ENCODE assay signal across 8 cellular contexts in the genomic region with DNA sequence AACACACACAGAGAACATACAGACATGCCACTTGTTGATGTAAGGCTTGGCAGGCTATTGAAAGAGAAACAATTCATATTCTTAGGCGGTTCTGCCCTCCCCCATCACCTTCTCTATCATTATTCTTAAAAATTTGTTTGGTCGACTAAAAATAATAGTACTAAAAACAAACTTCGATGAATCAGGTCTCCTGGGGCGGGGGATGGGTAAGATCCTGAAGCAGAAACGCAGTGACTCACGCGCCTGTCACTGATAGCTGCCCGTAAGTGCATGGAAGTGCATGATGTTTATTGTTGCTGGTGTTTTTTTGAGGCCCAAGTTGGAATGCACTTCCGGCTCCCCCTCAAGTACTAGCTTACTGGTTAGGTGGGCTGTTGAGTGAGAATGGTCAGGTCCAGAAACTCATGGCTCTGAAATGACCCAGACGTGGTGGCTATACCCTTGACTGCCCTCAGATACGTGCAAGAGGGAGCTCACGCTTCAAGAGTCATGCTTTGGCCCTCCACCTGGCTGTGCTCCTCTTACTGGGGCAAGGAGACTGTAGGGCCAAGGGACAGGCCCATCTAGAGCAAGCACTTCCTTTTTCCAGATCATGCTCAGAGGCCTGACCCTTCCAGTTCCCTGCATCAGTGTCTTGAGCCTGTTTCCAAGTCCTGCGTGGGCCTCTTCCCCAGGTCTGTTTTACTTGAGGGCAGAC. TPM values are rescaled to one million over a fixed set of nuclear protein-coding genes. Genes with fewer than 3 reads are reported as not detected.
DNase-seq lines count a peak whose midpoint lies in the region; ATAC-seq and TF ChIP-seq lines count a peak whose summit lies in the region.

No MANE protein-coding gene starts in this region.

- peaks cover 10% of the 10 kb centered on the region for H3K36me3 Mint-ChIP-seq in activated CD4-positive, alpha-beta memory T cell treated with anti-CD3 and anti-CD28 coated beads for 36 hours

- peak overlapping the region; percentile 25 for H3K27ac ChIP-seq in lower lobe of right lung
- no peak overlapping the region for H3K27ac ChIP-seq in WERI-Rb-1

- H3K36me3 ChIP-seq in GM06990 (ENCODE audit: control insufficient read depth, insufficient read depth, low read length): no peaks in the 10 kb centered on the region
- H3K36me3 ChIP-seq in lower lobe of right lung: peaks cover under 1% of the 10 kb centered on the region
- H3K36me3 ChIP-seq in WERI-Rb-1: no peaks in the 10 kb centered on the region; the same call in 1 of the 2 replicates

- H3K9me3 ChIP-seq in lower lobe of right lung (no peaks in the 10 kb centered on the region), WERI-Rb-1 (ENCODE audit: severe bottlenecking) (no peaks in the 10 kb centered on the region)

- peak overlapping the region; percentile 89 for H3K27ac Mint-ChIP-seq in activated CD4-positive, alpha-beta memory T cell treated with anti-CD3 and anti-CD28 coated beads for 36 hours

- H3K4me3 Mint-ChIP-seq in activated CD4-positive, alpha-beta memory T cell treated with anti-CD3 and anti-CD28 coated beads for 36 hours: peak overlapping the region; percentile 11

- DNase-seq in GM06990 (ENCODE audit: extremely low read depth, insufficient read length) (peak; percentile 67), lower lobe of right lung (no peak), cortex of kidney (lab: John Stamatoyannopoulos, UW) (no peak), WERI-Rb-1 (no peak), SIG-M5 treated with dmso at 0.1 percent for 504 hours (lab: John Stamatoyannopoulos, UW; ENCODE audit: unreplicated experiment) (no peak)
- peak; percentile 84 for DNase-seq in activated CD4-positive, alpha-beta memory T cell treated with anti-CD3 and anti-CD28 coated beads for 36 hours

- H3K27me3 ChIP-seq in GM06990 (replicated peaks; ENCODE audit: control insufficient read depth, insufficient read depth, low read length) (no peaks in the 10 kb centered on the region), lower lobe of right lung (ENCODE audit: low read depth) (no peaks in the 10 kb centered on the region), WERI-Rb-1 (ENCODE audit: insufficient read depth, low read depth, severe bottlenecking) (no peaks in the 10 kb centered on the region)

- CTCF ChIA-PET in activated CD4-positive, alpha-beta memory T cell treated with anti-CD3 and anti-CD28 coated beads for 36 hours (lab: Charles Lee): interaction anchor here (1.2 kb wide), 1 partner anchor 25 kb away, joined by 4 read pairs; no protein-coding TSS in a partner anchor

- ATAC-seq in HG02938 (IDR thresholded peaks at IDR 0.05; ENCODE audit: unreplicated experiment) (peak; percentile 45), lower lobe of right lung (no peak), HG02973 (IDR thresholded peaks at IDR 0.05; ENCODE audit: unreplicated experiment) (no peak)

- no peak overlapping the region for H3K4me3 ChIP-seq in GM06990 (replicated peaks; ENCODE audit: low read depth, low read length)
- H3K4me3 ChIP-seq in lower lobe of right lung: no peak overlapping the region
- H3K4me3 ChIP-seq in WERI-Rb-1 (ENCODE audit: low read depth, low read length): no peak overlapping the region

- peaks cover 81% of the 10 kb centered on the region for H3K4me1 ChIP-seq in lower lobe of right lung

- POLR2A ChIA-PET in activated CD4-positive, alpha-beta memory T cell treated with anti-CD3 and anti-CD28 coated beads for 36 hours (lab: Charles Lee): interaction anchor here (1.0 to 1.8 kb wide), 5 partner anchors 10 to 55 kb away, joined by 3 to 6 read pairs (median 3); partner anchors contain the start of gene SMAD3

- no peaks in the 10 kb centered on the region for H3K9me3 Mint-ChIP-seq in activated CD4-positive, alpha-beta memory T cell treated with anti-CD3 and anti-CD28 coated beads for 36 hours

- H3K27me3 Mint-ChIP-seq in activated CD4-positive, alpha-beta memory T cell treated with anti-CD3 and anti-CD28 coated beads for 36 hours: no peaks in the 10 kb centered on the region

- H3K4me1 Mint-ChIP-seq in activated CD4-positive, alpha-beta memory T cell treated with anti-CD3 and anti-CD28 coated beads for 36 hours (ENCODE audit: low read depth): peaks cover 87% of the 10 kb centered on the region

- intact Hi-C loops in activated CD4-positive, alpha-beta memory T cell treated with anti-CD3 and anti-CD28 coated beads for 36 hours (cut with micrococcal nuclease): loop anchor here (1.0 to 2.0 kb wide), 2 partner anchors 8 to 165 kb away; no protein-coding TSS in a partner anchor
- intact Hi-C loops in lower lobe of right lung (cut with DNase I): no loop called here

- TF ChIP-seq CTCF in GM06990 (IDR thresholded peaks at IDR 0.05; ENCODE audit: insufficient read depth, low read length, poor library complexity, severe bottlenecking): no peak
- no peak for TF ChIP-seq CTCF in lower lobe of right lung (IDR thresholded peaks at IDR 0.05)
- TF ChIP-seq CTCF in WERI-Rb-1 (IDR thresholded peaks at IDR 0.05; ENCODE audit: low read depth, low read length): no peak

RNA-seq across cellular contexts. Expression of gene SMAD3, which starts 10.9 kb away (rescaled TPM):
- total RNA-seq in activated CD4-positive, alpha-beta memory T cell treated with anti-CD3 and anti-CD28 coated beads for 36 hours: 10 to 100 TPM; 50.2 to 50.5 TPM
- total RNA-seq in lower lobe of right lung: 25.7 TPM

Comparison
In these comparisons a context has a peak if more than half of its experiments do, and no peak if none do; other contexts are left out.
1. DNase-seq: peak in GM06990 (single experiment) and activated CD4-positive, alpha-beta memory T cell treated with anti-CD3 and anti-CD28 coated beads for 36 hours (single experiment); none in lower lobe of right lung (single experiment), cortex of kidney (single experiment), WERI-Rb-1 (single experiment) and SIG-M5 treated with dmso at 0.1 percent for 504 hours (single experiment).